ENCODE assay signal across 21 cellular contexts in the genomic region with DNA sequence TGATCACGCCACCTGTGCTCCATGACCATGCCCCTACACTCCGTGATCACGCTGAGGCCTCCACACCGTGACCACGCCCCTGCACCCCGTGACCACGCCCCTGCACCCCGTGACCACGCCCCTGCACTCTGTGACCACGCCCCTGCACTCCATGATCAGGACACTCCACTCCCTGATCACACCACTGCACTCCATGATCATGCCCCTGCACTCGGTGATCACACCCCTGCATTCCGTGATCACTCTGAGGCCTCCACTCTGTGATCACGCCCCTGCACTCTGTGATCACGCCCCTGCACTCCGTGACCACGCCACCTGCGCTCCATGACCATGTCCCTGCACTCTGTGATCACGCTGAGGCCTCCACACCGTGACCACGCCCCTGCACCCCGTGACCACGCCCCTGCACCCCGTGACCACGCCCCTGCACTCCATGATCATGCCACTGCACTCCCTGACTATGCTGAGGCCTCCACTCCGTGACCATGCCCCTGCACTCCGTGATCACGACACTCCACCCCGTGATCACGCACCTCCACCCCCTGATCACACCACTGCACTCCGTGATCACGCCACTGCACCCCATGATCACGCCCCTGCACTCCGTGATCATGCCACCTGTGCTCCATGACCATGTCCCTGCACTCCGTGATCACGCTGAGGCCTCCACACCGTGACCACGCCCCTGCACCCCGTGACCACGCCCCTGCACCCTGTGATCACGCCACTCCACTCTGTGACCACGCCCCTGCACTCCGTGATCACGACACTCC.
"Had no signal": no experiment of that assay in that cellular context is flagged by ENCODE, and none has a peak within 500 bp of the region (broad histone marks: within the 10 kb centered on the region; RNA-seq: fewer than 3 reads in every experiment).

No MANE protein-coding gene starts in this region.

- H3K9ac ChIP-seq: parathyroid adenoma had no signal

- H3K4me1 Mint-ChIP-seq: activated B cell treated with CpG ODN at 0.5 μM for 24 hours had no signal

- H3K79me2 ChIP-seq: parathyroid adenoma had no signal

- H3K4me1 ChIP-seq: esophagus squamous epithelium, sigmoid colon had no signal

- H3K4me3 ChIP-seq: esophagus squamous epithelium, mucosa of descending colon, sigmoid colon had no signal

- DNase-seq: activated B cell treated with CpG ODN at 0.5 μM for 24 hours; activated CD4-positive, alpha-beta T cell treated with anti-CD3 and anti-CD28 coated beads for 4 hours; activated CD8-positive, alpha-beta memory T cell treated with anti-CD3 and anti-CD28 coated beads, Interleukin-2, amount 50 U/mL, for 4 hours; activated effector memory CD4-positive, alpha-beta T cell treated with Interleukin-2 at 50 U/mL for 16 hours; activated T-cell treated with anti-CD3 and anti-CD28 coated beads, Interleukin-2, amount 50 U/mL, for 48 hours; dermis blood vessel endothelial cell; effector memory CD8-positive, alpha-beta T cell; esophagus squamous epithelium; immature natural killer cell; mesenchymal stem cell; naive B cell; sigmoid colon; stimulated activated CD4-positive, alpha-beta T cell treated with anti-CD3 and anti-CD28 coated beads, Interleukin-1b, Interleukin-23, amount 100 ng/mL, for 48 hours; stimulated activated CD8-positive, alpha-beta memory T cell treated with anti-CD3 and anti-CD28 coated beads, Interleukin-4, amount 100 ng/mL, for 48 hours; stimulated activated naive CD4-positive, alpha-beta T cell; T-cell; T-helper 9 cell had no signal

- H3K36me3 Mint-ChIP-seq: activated naive CD4-positive, alpha-beta T cell treated with anti-CD3 and anti-CD28 coated beads, Interleukin-2, amount 50 U/mL, for 24 hours; immature natural killer cell; naive B cell; T-cell had no signal

- H3K36me3 ChIP-seq: esophagus squamous epithelium, sigmoid colon had no signal

- H3K27me3 Mint-ChIP-seq: activated B cell treated with CpG ODN at 0.5 μM for 24 hours; activated naive CD4-positive, alpha-beta T cell treated with anti-CD3 and anti-CD28 coated beads, Interleukin-2, amount 50 U/mL, for 24 hours; T-cell had no signal

- H3K4me3 Mint-ChIP-seq: activated B cell treated with CpG ODN at 0.5 μM for 24 hours; activated naive CD4-positive, alpha-beta T cell treated with anti-CD3 and anti-CD28 coated beads, Interleukin-2, amount 50 U/mL, for 24 hours; effector memory CD8-positive, alpha-beta T cell; immature natural killer cell; neural crest cell; T-cell had no signal

- ATAC-seq: effector memory CD8-positive, alpha-beta T cell; mucosa of descending colon; T-cell had no signal

- H3K9me3 Mint-ChIP-seq: activated B cell treated with CpG ODN at 0.5 μM for 24 hours; activated naive CD4-positive, alpha-beta T cell treated with anti-CD3 and anti-CD28 coated beads, Interleukin-2, amount 50 U/mL, for 24 hours; effector memory CD8-positive, alpha-beta T cell; immature natural killer cell; neural crest cell; T-cell had no signal

- H3K27ac Mint-ChIP-seq: activated B cell treated with CpG ODN at 0.5 μM for 24 hours, T-cell had no signal

- H3K27ac ChIP-seq: esophagus squamous epithelium, parathyroid adenoma, sigmoid colon had no signal

- H2AFZ ChIP-seq: parathyroid adenoma had no signal

- H3K9me3 ChIP-seq: esophagus squamous epithelium, mucosa of descending colon, sigmoid colon had no signal
